Comparison of ENCODE assay signal across 8 cellular contexts in the genomic region with DNA sequence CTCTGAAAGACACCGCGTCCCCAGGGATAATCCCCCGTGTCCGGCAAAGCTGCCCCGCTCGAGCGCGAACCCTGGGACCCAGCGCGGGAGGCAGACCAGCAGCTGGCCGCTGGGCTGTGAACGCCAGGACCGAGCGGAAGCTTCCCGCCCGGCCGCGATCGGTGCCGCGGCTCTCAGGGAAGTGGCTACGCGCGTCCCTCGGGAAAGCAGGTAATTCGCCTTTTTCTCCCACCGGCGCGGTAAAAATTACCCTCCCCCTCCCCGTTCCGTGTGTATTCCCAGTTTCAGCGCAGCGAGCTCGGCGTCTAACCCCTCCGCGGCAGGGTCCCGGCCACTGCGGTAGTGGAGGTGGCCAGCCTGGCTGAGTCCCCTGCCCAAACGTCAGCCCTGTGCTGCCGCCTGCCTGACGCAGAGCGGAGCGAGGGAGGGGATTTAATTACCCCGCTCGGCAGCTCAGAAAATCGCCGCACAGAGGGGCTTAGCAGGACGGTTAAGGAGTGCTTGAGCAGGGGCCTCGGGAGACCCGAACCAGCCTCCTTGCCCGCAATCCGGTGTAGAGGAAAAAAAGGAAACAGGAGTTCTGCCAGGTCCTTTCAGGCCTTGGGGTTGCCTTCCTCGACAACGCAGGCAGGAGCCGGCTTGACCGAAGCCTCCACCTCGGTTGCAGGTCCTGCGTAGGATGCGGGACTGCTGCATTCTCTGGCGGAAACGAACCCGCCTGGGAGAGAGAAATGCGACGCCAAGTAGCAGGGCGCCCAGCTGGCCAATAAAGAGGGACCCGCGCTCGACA. TPM values are rescaled to one million over a fixed set of nuclear protein-coding genes. Genes with fewer than 3 reads are reported as not detected.
A peak's percentile ranks its signal among the peaks of the same experiment; 100 is the strongest.
DNase-seq lines count a peak whose midpoint lies in the region; ATAC-seq and TF ChIP-seq lines count a peak whose summit lies in the region.

No MANE protein-coding gene starts in this region.

- peaks cover 3% of the 10 kb centered on the region for H3K36me3 ChIP-seq in Panc1 (ENCODE audit: control insufficient read depth, insufficient read depth, low read length)
- no peaks in the 10 kb centered on the region for H3K36me3 ChIP-seq in mucosa of descending colon (ENCODE audit: low read depth)

- H3K27me3 Mint-ChIP-seq in activated CD4-positive, alpha-beta T cell treated with anti-CD3 and anti-CD28 coated beads for 36 hours, result peaks cover 60% of the 10 kb centered on the region

- no peak overlapping the region for H3K27ac Mint-ChIP-seq in activated CD4-positive, alpha-beta T cell treated with anti-CD3 and anti-CD28 coated beads for 36 hours

- no peaks in the 10 kb centered on the region for H3K9me3 Mint-ChIP-seq in activated CD4-positive, alpha-beta T cell treated with anti-CD3 and anti-CD28 coated beads for 36 hours (ENCODE audit: low read depth)

- H3K4me3 ChIP-seq in Panc1 (ENCODE audit: low read depth in 2 of 2, low read length in 2 of 2) (peak overlapping the region; percentile 90 to 92), dorsolateral prefrontal cortex (peak overlapping the region; percentile 5 to 73 (median 49)), mucosa of descending colon (no peak overlapping the region)

- POLR2A ChIA-PET in activated CD4-positive, alpha-beta T cell treated with anti-CD3 and anti-CD28 coated beads for 36 hours (lab: Charles Lee), result no interaction called here
- POLR2A ChIA-PET in Panc1 (lab: Charles Lee), result interaction anchor here (0.6 kb wide), 1 partner anchor 124 kb away, joined by 4 read pairs; no protein-coding TSS in a partner anchor

- CTCF ChIA-PET in activated CD4-positive, alpha-beta T cell treated with anti-CD3 and anti-CD28 coated beads for 36 hours (lab: Charles Lee), result interaction anchor here (0.7 to 1.7 kb wide), 8 partner anchors 13 to 119 kb away, joined by 3 to 7 read pairs (median 3); no protein-coding TSS in a partner anchor
- CTCF ChIA-PET in Panc1 (lab: Charles Lee), result interaction anchor here (0.7 to 2.4 kb wide), 3 partner anchors 63 to 183 kb away, joined by 3 to 7 read pairs (median 4); no protein-coding TSS in a partner anchor

- TF ChIP-seq CTCF in Panc1 (IDR thresholded peaks at IDR 0.05) (no peak; the same call in 1 of the 2 replicates), dorsolateral prefrontal cortex (IDR thresholded peaks at IDR 0.05 in 54 of 56, conservative IDR thresholded peaks at IDR 0.05 in 2 of 56; ENCODE audit: low read depth in 1 of 56, partially characterized antibody in 56 of 56) (no peak), mucosa of descending colon (IDR thresholded peaks at IDR 0.05) (no peak)

- peak; percentile 50 for DNase-seq in activated CD4-positive, alpha-beta T cell treated with anti-CD3 and anti-CD28 coated beads for 36 hours
- DNase-seq in activated CD4-positive, alpha-beta T cell treated with anti-CD3 and anti-CD28 coated beads for 1 hour, result no peak
- DNase-seq in Panc1 (ENCODE audit: low read depth, low spot score), result no peak
- peak in 5 of 10 donors; percentile 5 to 39 (median 29) for DNase-seq in dorsolateral prefrontal cortex
- peak in 1 of 3 donors; percentile 50 for DNase-seq in mucosa of descending colon

- ATAC-seq in activated CD4-positive, alpha-beta T cell treated with anti-CD3 and anti-CD28 coated beads for 36 hours, result peak; percentile 13
- ATAC-seq in Panc1 (peak; percentile 44), mucosa of descending colon (peak; percentile 35), GM21717 (IDR thresholded peaks at IDR 0.05; ENCODE audit: unreplicated experiment) (no peak), HG02798 (IDR thresholded peaks at IDR 0.05; ENCODE audit: poor library complexity, unreplicated experiment) (no peak), GM19324 (IDR thresholded peaks at IDR 0.05; ENCODE audit: low FRiP score, unreplicated experiment) (no peak)

- H3K4me1 ChIP-seq in Panc1 (ENCODE audit: control insufficient read depth, insufficient read depth, low read length), result peaks cover 25% of the 10 kb centered on the region
- peaks cover 49% of the 10 kb centered on the region for H3K4me1 ChIP-seq in mucosa of descending colon (ENCODE audit: low read depth)

- intact Hi-C loops in activated CD4-positive, alpha-beta T cell treated with anti-CD3 and anti-CD28 coated beads for 36 hours (cut with DNase I, micrococcal nuclease), result loop anchor here (2.0 to 5.0 kb wide), 5 partner anchors 41 to 413 kb away; no protein-coding TSS in a partner anchor
- intact Hi-C loops in Panc1 (cut with micrococcal nuclease; ENCODE audit: unreplicated experiment) (no loop called here), dorsolateral prefrontal cortex (cut with DNase I) (loop anchor here in 1 of 2 donors (10.0 kb wide), 1 partner anchor 405 kb away; no protein-coding TSS in a partner anchor), mucosa of descending colon (cut with DNase I, micrococcal nuclease) (no loop called here)

- H3K9me3 ChIP-seq in Panc1 (ENCODE audit: control insufficient read depth, insufficient read depth, low read depth, low read length) (no peaks in the 10 kb centered on the region), mucosa of descending colon (no peaks in the 10 kb centered on the region)

- no peaks in the 10 kb centered on the region for H3K36me3 Mint-ChIP-seq in activated CD4-positive, alpha-beta T cell treated with anti-CD3 and anti-CD28 coated beads for 36 hours (ENCODE audit: low read depth)

- H3K27me3 ChIP-seq in Panc1 (ENCODE audit: control insufficient read depth, insufficient read depth, low read length) (no peaks in the 10 kb centered on the region), dorsolateral prefrontal cortex (peaks cover 26 to 100% (median 98%) of the 10 kb centered on the region in 45 donors)

- H3K4me1 Mint-ChIP-seq in activated CD4-positive, alpha-beta T cell treated with anti-CD3 and anti-CD28 coated beads for 36 hours, result peaks cover 23% of the 10 kb centered on the region

- H3K4me3 Mint-ChIP-seq in activated CD4-positive, alpha-beta T cell treated with anti-CD3 and anti-CD28 coated beads for 36 hours, result peak overlapping the region; percentile 53

- in situ Hi-C loops in Panc1 (cut with HindIII; ENCODE audit: low pct_unique_long_range_greater_than_20kb, low sequenced_read_pairs), result no loop called here

- H3K27ac ChIP-seq in Panc1 (ENCODE audit: low read length) (peak overlapping the region; percentile 97), dorsolateral prefrontal cortex (peak overlapping the region in 42 of 59 donors; percentile 4 to 80 (median 57))

- BruUV-seq in Panc1 (replicated peaks; lab: Mats Ljungman, UMichigan), result TSS peak; percentile 65

RNA-seq across cellular contexts. Expression of gene GATA2, which starts 2.9 kb away (rescaled TPM):
- total RNA-seq in activated CD4-positive, alpha-beta T cell treated with anti-CD3 and anti-CD28 coated beads for 36 hours, result under 1 TPM; 0.05 to 0.07 TPM
- 74.6 TPM for total RNA-seq in Panc1 (2021; ENCODE audit: unreplicated experiment)
- 68.5 TPM for polyA plus RNA-seq in Panc1 (2012; ENCODE audit: insufficient read length)
- total RNA-seq in dorsolateral prefrontal cortex, result 10 to 100 TPM in 4 of 120 experiments, 1 to 10 TPM in 115, under 1 TPM in 1; 0.98 to 13.1 (median 4.3) TPM
- total RNA-seq in mucosa of descending colon, result 10 to 100 TPM in 1 of 3 donors, 1 to 10 TPM in 2; 1.6 to 10.1 (median 8.8) TPM

RNA-seq across cellular contexts. Expression of gene DNAJB8, which starts 23.4 kb away (rescaled TPM):
- not detected for total RNA-seq in activated CD4-positive, alpha-beta T cell treated with anti-CD3 and anti-CD28 coated beads for 36 hours
- total RNA-seq in Panc1 (2021; ENCODE audit: unreplicated experiment), result not detected
- polyA plus RNA-seq in Panc1 (2012; ENCODE audit: insufficient read length), result not detected
- total RNA-seq in dorsolateral prefrontal cortex, result not detected
- total RNA-seq in mucosa of descending colon, result not detected

Comparison
In these comparisons a context has a peak if more than half of its experiments do, and no peak if none do; other contexts are left out.
1. ATAC-seq: peak in activated CD4-positive, alpha-beta T cell treated with anti-CD3 and anti-CD28 coated beads for 36 hours (single experiment), Panc1 (single experiment) and mucosa of descending colon (single experiment); none in GM21717 (single experiment), HG02798 (single experiment) and GM19324 (single experiment).
2. intact Hi-C loops: an anchor here in activated CD4-positive, alpha-beta T cell treated with anti-CD3 and anti-CD28 coated beads for 36 hours (2.0 to 5.0 kb wide); none called in Panc1 and mucosa of descending colon.